Comparison of ENCODE assay signal across 1 cellular context in the genomic region with DNA sequence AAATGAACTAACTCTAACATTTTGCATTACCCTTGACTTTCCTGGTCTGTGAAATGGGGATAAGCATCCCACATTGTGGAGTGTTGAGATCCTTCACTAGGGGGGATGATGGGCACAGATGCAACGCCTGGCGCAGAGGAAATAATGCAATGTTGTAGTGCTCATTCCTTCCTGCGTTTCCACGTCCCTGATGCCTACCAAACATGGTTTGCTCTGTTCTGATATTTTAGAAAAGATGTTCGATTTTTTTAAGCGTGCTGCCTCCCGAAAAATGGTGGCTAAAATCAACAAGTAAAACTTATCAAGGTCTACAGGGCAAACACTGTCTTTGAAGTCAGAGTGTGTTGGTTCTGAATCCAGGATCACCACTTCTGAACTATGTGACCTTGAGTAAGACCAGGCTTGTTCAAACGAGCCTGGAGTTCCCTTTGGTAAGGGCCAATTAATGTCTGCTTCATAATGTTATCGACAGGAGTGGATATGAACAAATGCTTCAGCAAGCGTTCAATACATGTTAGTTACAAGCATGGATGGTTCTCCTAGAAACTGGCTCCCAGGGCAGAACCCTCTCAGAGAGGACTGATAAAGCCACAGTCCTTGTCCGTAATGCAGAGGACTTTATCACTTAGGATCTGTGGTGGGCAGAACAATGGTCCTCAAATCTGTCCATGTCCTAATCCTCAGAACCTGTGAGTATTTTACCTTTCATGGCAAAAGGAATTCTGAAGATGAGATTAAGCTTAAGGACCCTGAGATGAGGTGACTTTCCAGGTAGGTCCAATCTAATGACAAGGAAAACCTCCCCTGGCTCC.
A peak's percentile ranks its signal among the peaks of the same experiment; 100 is the strongest.
TF ChIP-seq lines count a peak whose summit lies in the region.

No MANE protein-coding gene starts in this region.

TF ChIP-seq in HepG2, 621 proteins besides CTCF, POLR2A, EP300 and RAD21 (continued from another document):
- TF ChIP-seq ZNF407 (CRISPR knock-in tag; IDR thresholded peaks at IDR 0.05; ENCODE audit: not compliant biosample characterization) (no peak), ZNF672 (CRISPR knock-in tag; IDR thresholded peaks at IDR 0.05) (no peak), ZNF788 (CRISPR knock-in tag; IDR thresholded peaks at IDR 0.05; ENCODE audit: borderline replicate concordance) (no peak), DNMT3B (CRISPR knock-in tag; conservative IDR thresholded peaks at IDR 0.05) (no peak), ARID2 (CRISPR knock-in tag; IDR thresholded peaks at IDR 0.05; ENCODE audit: borderline replicate concordance) (no peak), MATR3 (CRISPR knock-in tag; IDR thresholded peaks at IDR 0.05) (no peak), ZNF34 (CRISPR knock-in tag; IDR thresholded peaks at IDR 0.05; ENCODE audit: borderline replicate concordance) (no peak), NFATC3 (CRISPR knock-in tag; IDR thresholded peaks at IDR 0.05) (0 out of 2 replicates have a peak, but pooled peaks have one; percentile 74), SNRNP70 (IDR thresholded peaks at IDR 0.05; ENCODE audit: low read depth, low read length) (no peak), TFDP2 (CRISPR knock-in tag; IDR thresholded peaks at IDR 0.05) (no peak), ZFP41 (CRISPR knock-in tag; IDR thresholded peaks at IDR 0.05; ENCODE audit: borderline replicate concordance) (no peak), TCF7 (IDR thresholded peaks at IDR 0.05; ENCODE audit: low read depth) (peak; percentile 92), REPIN1 (CRISPR knock-in tag; IDR thresholded peaks at IDR 0.05; ENCODE audit: borderline replicate concordance, low read depth) (0 out of 2 replicates have a peak, but pooled peaks have one; percentile 13), ZNF569 (CRISPR knock-in tag; IDR thresholded peaks at IDR 0.05; ENCODE audit: borderline replicate concordance) (no peak), POLR2AphosphoS2 (IDR thresholded peaks at IDR 0.05; ENCODE audit: low read depth, low read length) (no peak), ZBED4 (CRISPR knock-in tag; IDR thresholded peaks at IDR 0.05; ENCODE audit: borderline replicate concordance) (0 out of 2 replicates have a peak, but pooled peaks have one; percentile 13), ZEB1 (IDR thresholded peaks at IDR 0.05; ENCODE audit: insufficient replicate concordance, low read depth) (no peak), MIXL1 (CRISPR knock-in tag; IDR thresholded peaks at IDR 0.05) (peak; percentile 41; the same call in 1 of the 2 replicates), MED8 (CRISPR knock-in tag; IDR thresholded peaks at IDR 0.05; ENCODE audit: insufficient replicate concordance) (no peak), MBNL3 (CRISPR knock-in tag; conservative IDR thresholded peaks at IDR 0.05) (no peak), RFX5 (IDR thresholded peaks at IDR 0.05; ENCODE audit: low read depth, low read length) (no peak), PITX1 (CRISPR knock-in tag; IDR thresholded peaks at IDR 0.05) (peak; percentile 59; the same call in 1 of the 2 replicates), ZSCAN29 (CRISPR knock-in tag; conservative IDR thresholded peaks at IDR 0.05) (no peak), ONECUT2 (CRISPR knock-in tag; IDR thresholded peaks at IDR 0.05) (peak; percentile 67), TCF7L2 (IDR thresholded peaks at IDR 0.05; ENCODE audit: low read depth, low read length) (no peak), ATF7 (IDR thresholded peaks at IDR 0.05) (no peak), ATF7 (CRISPR knock-in tag; IDR thresholded peaks at IDR 0.05) (no peak), ZNF136 (CRISPR knock-in tag; IDR thresholded peaks at IDR 0.05; ENCODE audit: low read depth) (no peak; the same call in 1 of the 2 replicates)
- TF ChIP-seq, protein P1, sequence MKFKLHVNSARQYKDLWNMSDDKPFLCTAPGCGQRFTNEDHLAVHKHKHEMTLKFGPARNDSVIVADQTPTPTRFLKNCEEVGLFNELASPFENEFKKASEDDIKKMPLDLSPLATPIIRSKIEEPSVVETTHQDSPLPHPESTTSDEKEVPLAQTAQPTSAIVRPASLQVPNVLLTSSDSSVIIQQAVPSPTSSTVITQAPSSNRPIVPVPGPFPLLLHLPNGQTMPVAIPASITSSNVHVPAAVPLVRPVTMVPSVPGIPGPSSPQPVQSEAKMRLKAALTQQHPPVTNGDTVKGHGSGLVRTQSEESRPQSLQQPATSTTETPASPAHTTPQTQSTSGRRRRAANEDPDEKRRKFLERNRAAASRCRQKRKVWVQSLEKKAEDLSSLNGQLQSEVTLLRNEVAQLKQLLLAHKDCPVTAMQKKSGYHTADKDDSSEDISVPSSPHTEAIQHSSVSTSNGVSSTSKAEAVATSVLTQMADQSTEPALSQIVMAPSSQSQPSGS (CRISPR knock-in tag; IDR thresholded peaks at IDR 0.05) = 0 out of 2 replicates have a peak, but pooled peaks have one; percentile 29
- TF ChIP-seq, protein P2, sequence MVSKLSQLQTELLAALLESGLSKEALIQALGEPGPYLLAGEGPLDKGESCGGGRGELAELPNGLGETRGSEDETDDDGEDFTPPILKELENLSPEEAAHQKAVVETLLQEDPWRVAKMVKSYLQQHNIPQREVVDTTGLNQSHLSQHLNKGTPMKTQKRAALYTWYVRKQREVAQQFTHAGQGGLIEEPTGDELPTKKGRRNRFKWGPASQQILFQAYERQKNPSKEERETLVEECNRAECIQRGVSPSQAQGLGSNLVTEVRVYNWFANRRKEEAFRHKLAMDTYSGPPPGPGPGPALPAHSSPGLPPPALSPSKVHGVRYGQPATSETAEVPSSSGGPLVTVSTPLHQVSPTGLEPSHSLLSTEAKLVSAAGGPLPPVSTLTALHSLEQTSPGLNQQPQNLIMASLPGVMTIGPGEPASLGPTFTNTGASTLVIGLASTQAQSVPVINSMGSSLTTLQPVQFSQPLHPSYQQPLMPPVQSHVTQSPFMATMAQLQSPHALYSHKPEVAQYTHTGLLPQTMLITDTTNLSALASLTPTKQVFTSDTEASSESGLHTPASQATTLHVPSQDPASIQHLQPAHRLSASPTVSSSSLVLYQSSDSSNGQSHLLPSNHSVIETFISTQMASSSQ (IDR thresholded peaks at IDR 0.05; ENCODE audit: low read depth) = peak; percentile 49
- TF ChIP-seq, protein P2 (CRISPR knock-in tag; IDR thresholded peaks at IDR 0.05; ENCODE audit: borderline replicate concordance) = peak; percentile 78; the same call in 1 of the 2 replicates
